8 cellular contexts compared by ENCODE assay signal in the genomic region with DNA sequence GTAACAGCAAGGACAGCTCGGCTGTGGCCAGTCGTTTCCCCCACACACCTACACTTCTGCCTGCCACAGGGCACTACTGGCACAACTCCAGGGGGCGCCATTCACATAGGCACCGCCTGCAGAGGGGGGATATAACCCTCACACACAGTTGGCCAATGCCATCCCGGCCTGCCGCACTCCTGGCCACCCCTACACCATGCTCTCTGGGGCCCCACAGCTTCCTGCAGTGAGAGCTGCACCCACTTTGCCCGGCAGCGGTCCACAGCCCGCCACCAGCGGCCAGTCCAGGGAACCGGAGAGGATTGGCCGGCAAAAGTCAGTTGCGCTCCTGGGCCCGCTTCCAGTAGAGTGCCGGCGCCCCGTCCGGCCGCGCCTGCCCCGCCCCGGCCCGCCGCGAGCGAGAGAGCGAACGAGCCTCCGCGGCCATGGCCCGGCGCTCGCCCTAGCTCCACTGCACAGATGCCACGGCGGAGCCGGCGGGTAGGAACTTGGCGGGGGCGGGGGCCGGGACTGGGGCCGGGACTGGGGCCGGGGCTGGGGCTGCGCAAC. TPM values are rescaled to one million over a fixed set of nuclear protein-coding genes. Genes with fewer than 3 reads are reported as not detected.
DNase-seq lines count a peak whose midpoint lies in the region; ATAC-seq and TF ChIP-seq lines count a peak whose summit lies in the region.

No MANE protein-coding gene starts in this region.

- H3K9me2 ChIP-seq in OCI-LY7 (ENCODE audit: insufficient read depth, low read length), result no peaks in the 10 kb centered on the region

- peak overlapping the region; percentile 81 for H3K27ac ChIP-seq in OCI-LY7 (ENCODE audit: low read depth, low read length, poor library complexity, severe bottlenecking)

- no peaks in the 10 kb centered on the region for H3K36me3 ChIP-seq in OCI-LY7 (ENCODE audit: insufficient read depth, low read length)

- ATAC-seq in HG02884 (IDR thresholded peaks at IDR 0.05; ENCODE audit: unreplicated experiment), result peak; percentile 31
- peak; percentile 36 to 57 (median 52) for ATAC-seq in natural killer cell

- peak overlapping the region; percentile 83 to 88 for H3K27ac Mint-ChIP-seq in natural killer cell
- H3K27ac Mint-ChIP-seq in type B pancreatic cell, result no peak overlapping the region

- peak overlapping the region; percentile 35; the same call in 1 of the 2 replicates for H2AFZ ChIP-seq in OCI-LY7 (ENCODE audit: low read length)

- no peaks in the 10 kb centered on the region for H4K20me1 ChIP-seq in OCI-LY7 (ENCODE audit: insufficient read depth, low read length)

- intact Hi-C loops in OCI-LY7 (cut with micrococcal nuclease; ENCODE audit: unreplicated experiment) (loop anchor here (10.0 kb wide), 2 partner anchors 91 to 301 kb away; partner anchors contain the start of gene SLC2A11), natural killer cell (cut with micrococcal nuclease) (loop anchor here (10.0 kb wide), 1 partner anchor 141 kb away; the partner anchor contains the start of gene CABIN1)

- H3K27me3 Mint-ChIP-seq in natural killer cell (ENCODE audit: low read depth in 2 of 2), result no peaks in the 10 kb centered on the region
- peaks cover 7% of the 10 kb centered on the region for H3K27me3 Mint-ChIP-seq in type B pancreatic cell

- CTCF ChIA-PET in OCI-LY7 (lab: Charles Lee; ENCODE audit: unreplicated experiment), result interaction anchor here (0.6 to 1.0 kb wide), 2 partner anchors 19 to 555 kb away, joined by 3 read pairs; no protein-coding TSS in a partner anchor

- POLR2A ChIA-PET in OCI-LY7 (lab: Charles Lee), result interaction anchor here (1.9 to 2.5 kb wide), 2 partner anchors 9 to 88 kb away, joined by 5 to 14 read pairs; no protein-coding TSS in a partner anchor

- H3K36me3 Mint-ChIP-seq in natural killer cell (no peaks in the 10 kb centered on the region), type B pancreatic cell (no peaks in the 10 kb centered on the region)

- H3K4me1 ChIP-seq in OCI-LY7 (ENCODE audit: insufficient read depth, low read length, poor library complexity, severe bottlenecking), result peaks cover 41% of the 10 kb centered on the region

- H3K4me3 ChIP-seq in OCI-LY7 (ENCODE audit: low read depth, low read length, poor library complexity, severe bottlenecking) (peak overlapping the region; percentile 74), fibroblast of villous mesenchyme (ENCODE audit: low read depth, low read length) (peak overlapping the region; percentile 93)

- DNase-seq in NCI-H2171 treated with DMSO at 0.1 percent for 48 hours (lab: John Stamatoyannopoulos, UW) (peak; percentile 8), NCI-H2171 (lab: John Stamatoyannopoulos, UW) (no peak), OCI-LY7 (ENCODE audit: low spot score) (peak; percentile 68), fibroblast of villous mesenchyme (ENCODE audit: low read depth) (peak; percentile 76), natural killer cell (peak; percentile 47), type B pancreatic cell (ENCODE audit: extremely low spot score, unreplicated experiment) (no peak)
- DNase-seq in activated T-helper 9 cell treated with anti-CD3 and anti-CD28 coated beads, Interleukin-2, amount 50 U/mL, for 16 hours (ENCODE audit: low read depth), result peak; percentile 29

- H3K9me3 ChIP-seq in OCI-LY7 (ENCODE audit: low read length), result no peaks in the 10 kb centered on the region

- H3K9me3 Mint-ChIP-seq in natural killer cell, result no peaks in the 10 kb centered on the region
- no peaks in the 10 kb centered on the region for H3K9me3 Mint-ChIP-seq in type B pancreatic cell

- peak overlapping the region; percentile 94 for H3K4me3 Mint-ChIP-seq in natural killer cell
- H3K4me3 Mint-ChIP-seq in type B pancreatic cell, result peak overlapping the region; percentile 80

- TF ChIP-seq CTCF in OCI-LY7 (conservative IDR thresholded peaks at IDR 0.05; ENCODE audit: low read length) (peak; percentile 85), fibroblast of villous mesenchyme (IDR thresholded peaks at IDR 0.05; ENCODE audit: insufficient read depth, low read depth, low read length) (peak; percentile 49), natural killer cell (IDR thresholded peaks at IDR 0.05) (no peak), type B pancreatic cell (conservative IDR thresholded peaks at IDR 0.05) (peak; percentile 66)

- H3K4me2 ChIP-seq in OCI-LY7 (ENCODE audit: low read length), result peak overlapping the region; percentile 81

- no TSS peak for BruUV-seq in OCI-LY7 (replicated peaks; lab: Mats Ljungman, UMichigan)

- H3K79me2 ChIP-seq in OCI-LY7 (ENCODE audit: insufficient read depth, low read depth, low read length), result no peaks in the 10 kb centered on the region

- H3K4me1 Mint-ChIP-seq in natural killer cell (peaks cover 67 to 72% of the 10 kb centered on the region in 2 donors), type B pancreatic cell (ENCODE audit: unreplicated experiment) (peaks cover 11% of the 10 kb centered on the region)

RNA-seq across cellular contexts. Expression of gene SUSD2, which starts 25.6 kb away (rescaled TPM):
- total RNA-seq in OCI-LY7 (2014; rRNA removed; shearing (Covaris generic)), result 0.41 and 0.54 TPM in 2 replicates
- total RNA-seq in OCI-LY7 (2022), result 0.38 and 0.39 TPM in 2 replicates
- total RNA-seq in fibroblast of villous mesenchyme, result 0.64 and 1.3 TPM in 2 replicates
- 1 to 10 TPM in 2 of 3 donors, under 1 TPM in 1; 0.75 to 1.7 (median 1.5) TPM for total RNA-seq in natural killer cell
- total RNA-seq in type B pancreatic cell (ENCODE audit: low replicate concordance), result 3.7 and 5.6 TPM in 2 replicates

Comparison
In these comparisons a context has a peak if more than half of its experiments do, and no peak if none do; other contexts are left out.
1. DNase-seq: peak in NCI-H2171 treated with DMSO at 0.1 percent for 48 hours (single experiment), OCI-LY7 (single experiment), activated T-helper 9 cell treated with anti-CD3 and anti-CD28 coated beads, Interleukin-2, amount 50 U/mL, for 16 hours (single experiment), fibroblast of villous mesenchyme (single experiment) and natural killer cell (single experiment); none in NCI-H2171 (single experiment) and type B pancreatic cell (single experiment).